In the genomic region with DNA sequence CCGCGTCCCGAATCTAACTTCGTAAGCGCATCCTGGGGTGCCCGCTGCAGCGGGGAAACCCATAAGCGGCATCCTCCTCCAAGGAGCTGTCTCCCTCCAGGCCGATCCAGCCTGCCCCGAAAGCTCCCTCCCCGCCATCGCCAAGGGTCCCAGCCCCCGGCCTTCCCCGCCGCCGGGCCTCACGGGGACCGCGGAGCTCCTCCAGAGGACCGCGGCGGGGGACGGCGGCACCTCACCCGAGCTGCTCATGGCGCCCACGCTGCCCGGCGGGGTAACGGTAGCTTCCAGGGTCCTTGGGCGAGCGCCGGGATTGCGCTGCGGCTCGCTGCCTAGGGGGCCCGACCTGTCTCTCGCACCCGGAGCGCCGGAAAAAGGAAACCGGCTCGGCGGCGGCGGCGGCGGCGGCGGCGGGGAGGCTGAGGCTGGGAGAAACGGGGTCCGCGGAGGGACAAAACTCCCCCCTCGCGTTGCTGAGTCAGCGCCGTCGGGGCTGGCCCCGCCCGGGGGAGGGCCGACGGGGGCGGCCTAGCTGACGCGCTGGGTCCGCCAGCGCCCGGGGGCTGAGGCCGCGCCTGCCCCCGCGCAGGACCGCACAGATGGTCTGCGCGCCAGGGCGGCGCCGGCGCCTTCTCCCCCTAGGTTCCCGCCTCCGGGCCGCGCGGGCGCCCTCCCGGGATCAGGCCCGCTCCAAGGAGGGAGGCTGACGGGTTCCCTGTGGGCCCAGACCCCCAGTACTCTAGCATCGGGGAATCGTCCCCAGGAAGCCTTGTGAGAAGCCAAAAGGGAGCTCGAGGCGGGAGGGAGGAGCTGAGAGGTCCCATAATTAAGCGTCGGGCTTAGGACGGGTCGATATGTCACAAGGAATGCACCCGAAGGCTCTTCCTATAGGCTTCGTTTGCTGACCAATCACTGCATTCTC, we compare ENCODE assay signal across 8 cellular contexts. TPM values are rescaled to one million over a fixed set of nuclear protein-coding genes. Genes with fewer than 3 reads are reported as not detected.
DNase-seq lines count a peak whose midpoint lies in the region; ATAC-seq lines count a peak whose summit lies in the region.

A gene with protein sequence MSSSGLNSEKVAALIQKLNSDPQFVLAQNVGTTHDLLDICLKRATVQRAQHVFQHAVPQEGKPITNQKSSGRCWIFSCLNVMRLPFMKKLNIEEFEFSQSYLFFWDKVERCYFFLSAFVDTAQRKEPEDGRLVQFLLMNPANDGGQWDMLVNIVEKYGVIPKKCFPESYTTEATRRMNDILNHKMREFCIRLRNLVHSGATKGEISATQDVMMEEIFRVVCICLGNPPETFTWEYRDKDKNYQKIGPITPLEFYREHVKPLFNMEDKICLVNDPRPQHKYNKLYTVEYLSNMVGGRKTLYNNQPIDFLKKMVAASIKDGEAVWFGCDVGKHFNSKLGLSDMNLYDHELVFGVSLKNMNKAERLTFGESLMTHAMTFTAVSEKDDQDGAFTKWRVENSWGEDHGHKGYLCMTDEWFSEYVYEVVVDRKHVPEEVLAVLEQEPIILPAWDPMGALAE (minus strand): TSS at position 374 of the 919 bp plus-strand sequence. CDS start 125 bp downstream, at position 249.

- peak within 1 kb of the TSS; percentile 92 for H3K4me3 Mint-ChIP-seq in activated CD4-positive, alpha-beta T cell treated with anti-CD3 and anti-CD28 coated beads, Interleukin-2, amount 10 ng/mL, durations not matched to agents 7 days and 5 days

- H3K4me1 Mint-ChIP-seq in activated CD4-positive, alpha-beta T cell treated with anti-CD3 and anti-CD28 coated beads, Interleukin-2, amount 10 ng/mL, durations not matched to agents 7 days and 5 days, result peaks cover 23% of the 10 kb centered on the region

- no peaks in the 10 kb centered on the region for H3K27me3 Mint-ChIP-seq in activated CD4-positive, alpha-beta T cell treated with anti-CD3 and anti-CD28 coated beads, Interleukin-2, amount 10 ng/mL, durations not matched to agents 7 days and 5 days

- no peaks in the 10 kb centered on the region for H3K9me3 Mint-ChIP-seq in activated CD4-positive, alpha-beta T cell treated with anti-CD3 and anti-CD28 coated beads, Interleukin-2, amount 10 ng/mL, durations not matched to agents 7 days and 5 days

- CTCF ChIA-PET in activated CD4-positive, alpha-beta T cell treated with anti-CD3 and anti-CD28 coated beads, Interleukin-2, amount 10 ng/mL, durations not matched to agents 7 days and 5 days (lab: Charles Lee), result interaction anchor here (0.9 to 1.9 kb wide), 5 partner anchors 15 to 309 kb away, joined by 3 to 6 read pairs (median 6); a partner anchor contains a TSS

- H3K36me3 Mint-ChIP-seq in activated CD4-positive, alpha-beta T cell treated with anti-CD3 and anti-CD28 coated beads, Interleukin-2, amount 10 ng/mL, durations not matched to agents 7 days and 5 days (ENCODE audit: low read depth), result peaks cover 20% of the 10 kb centered on the region

- DNase-seq in NK-92 treated with Interleukin-12 subunit alpha and Interleukin-12 subunit beta, amount 100 ng/mL, for 24 hours (lab: John Stamatoyannopoulos, UW), result peak; percentile 76
- DNase-seq in NK-92 (lab: John Stamatoyannopoulos, UW; ENCODE audit: unreplicated experiment) (no peak), NCI-H446 (lab: John Stamatoyannopoulos, UW) (peak; percentile 61 to 90), dedifferentiated amniotic fluid mesenchymal stem cell (ENCODE audit: extremely low spot score) (peak; percentile 49), left lobe of liver (ENCODE audit: low spot score) (peak; percentile 78)
- DNase-seq in activated CD4-positive, alpha-beta T cell treated with anti-CD3 and anti-CD28 coated beads, Interleukin-2, amount 10 ng/mL, durations not matched to agents 7 days and 5 days, result peak; percentile 80
- DNase-seq in stimulated activated CD4-positive, alpha-beta T cell treated with anti-CD3 and anti-CD28 coated beads, Interleukin-2, amount 100 ng/mL, for 24 hours, result peak; percentile 88

- POLR2A ChIA-PET in activated CD4-positive, alpha-beta T cell treated with anti-CD3 and anti-CD28 coated beads, Interleukin-2, amount 10 ng/mL, durations not matched to agents 7 days and 5 days (lab: Charles Lee), result interaction anchor here (0.6 kb wide), 1 partner anchor 119 kb away, joined by 4 read pairs; no protein-coding TSS in a partner anchor

- H3K27ac Mint-ChIP-seq in activated CD4-positive, alpha-beta T cell treated with anti-CD3 and anti-CD28 coated beads, Interleukin-2, amount 10 ng/mL, durations not matched to agents 7 days and 5 days, result peak within 1 kb of the TSS; percentile 93

- ATAC-seq in HG02943 (IDR thresholded peaks at IDR 0.05; ENCODE audit: low read depth, unreplicated experiment) (peak; percentile 69), left lobe of liver (peak; percentile 93)

RNA-seq across cellular contexts. Expression of the gene that starts here (rescaled TPM):
- total RNA-seq in activated CD4-positive, alpha-beta T cell treated with anti-CD3 and anti-CD28 coated beads, Interleukin-2, amount 10 ng/mL, durations not matched to agents 7 days and 5 days, result 10 to 100 TPM; 47.0 to 52.7 TPM
- 8.1 TPM for total RNA-seq in left lobe of liver
